ENCODE assay signal across 16 cellular contexts in genomic region chr15:28991236-28992171, GRCh38.
"Had no signal": no experiment of that assay in that cellular context is flagged by ENCODE, and none has a peak within 500 bp of the region (broad histone marks: within the 10 kb centered on the region; RNA-seq: fewer than 3 reads in every experiment).

No MANE protein-coding gene starts in this region.

- DNase-seq: activated CD4-positive, alpha-beta T cell treated with anti-CD3 and anti-CD28 coated beads, Interleukin-2, amount 50 U/mL, for 48 hours; activated CD4-positive, CD25-positive, alpha-beta regulatory T cell treated with anti-CD3 and anti-CD28 coated beads, Interleukin-2, amount 50 U/mL, for 72 hours; activated naive CD4-positive, alpha-beta T cell treated with anti-CD3 and anti-CD28 coated beads for 36 hours; activated T-cell treated with anti-CD3 and anti-CD28 coated beads, Interleukin-2, amount 50 U/mL, for 48 hours; adrenal gland; esophagus squamous epithelium; foreskin fibroblast; heart right ventricle; islet precursor cell; psoas muscle; stimulated activated CD4-positive, alpha-beta T cell treated with anti-CD3 and anti-CD28 coated beads, Interleukin-2, amount 100 ng/mL, for 24 hours; stimulated activated naive CD4-positive, alpha-beta T cell treated with Interleukin-2 at 50 U/mL for 16 hours; SW 1271; testis had no signal

- H3K4me3 ChIP-seq: adrenal gland, esophagus squamous epithelium, heart right ventricle, psoas muscle, SJSA1, testis had no signal

- H3K4me3 Mint-ChIP-seq: activated naive CD4-positive, alpha-beta T cell treated with anti-CD3 and anti-CD28 coated beads for 36 hours had no signal

- H3K27ac ChIP-seq: adrenal gland, psoas muscle, SJSA1 had no signal

- H3K27me3 ChIP-seq: adrenal gland, esophagus squamous epithelium, heart right ventricle, SJSA1, testis had no signal

- H3K36me3 ChIP-seq: adrenal gland, esophagus squamous epithelium, heart right ventricle, SJSA1 had no signal

- H3K9me3 ChIP-seq: adrenal gland, esophagus squamous epithelium, heart right ventricle, psoas muscle, SJSA1, testis had no signal

- ATAC-seq: psoas muscle, sciatic nerve had no signal

- H3K4me1 ChIP-seq: adrenal gland, psoas muscle had no signal
